25 cellular contexts compared by ENCODE assay signal in genomic region chr6:76644231-76644630, GRCh38.
"Had no signal": no experiment of that assay in that cellular context is flagged by ENCODE, and none has a peak within 500 bp of the region (broad histone marks: within the 10 kb centered on the region; RNA-seq: fewer than 3 reads in every experiment).

No MANE protein-coding gene starts in this region.

- H3K27me3 ChIP-seq: colonic mucosa, esophagus muscularis mucosa, foreskin keratinocyte, gastroesophageal sphincter, heart left ventricle, hepatocyte, ovary, sigmoid colon, suprapubic skin had no signal

- DNase-seq: colonic mucosa; effector CD8-positive, alpha-beta T cell; endodermal cell; heart left ventricle; islet precursor cell; kidney glomerular epithelial cell; left colon; left ventricle myocardium superior; lower lobe of right lung; natural killer cell; occipital lobe; ovary; posterior cingulate gyrus; psoas muscle; right cardiac atrium; sigmoid colon; stimulated activated CD4-positive, alpha-beta T cell treated with anti-CD3 and anti-CD28 coated beads, Interleukin-15, amount 100 ng/mL, for 24 hours; stimulated activated CD4-positive, alpha-beta T cell treated with anti-CD3 and anti-CD28 coated beads, Interleukin-2, amount 100 ng/mL, for 48 hours; stimulated activated naive B cell treated with anti-CD40 and anti-IgM and Interleukin-4, amounts not matched to agents 10 μg/mL and 1 μg/mL and 100 μg/mL, for 72 hours had no signal

- H3K9me3 ChIP-seq: colonic mucosa, gastroesophageal sphincter, heart left ventricle, lower lobe of right lung, ovary, psoas muscle, sigmoid colon, suprapubic skin had no signal

- H2AFZ ChIP-seq: hepatocyte had no signal

- H3K4me2 ChIP-seq: hepatocyte had no signal

- H3K27ac ChIP-seq: colonic mucosa, esophagus muscularis mucosa, foreskin keratinocyte, gastroesophageal sphincter, heart left ventricle, hepatocyte, lower lobe of right lung, ovary, psoas muscle, sigmoid colon, skin epidermis, suprapubic skin had no signal

- H3K36me3 ChIP-seq: colonic mucosa, esophagus muscularis mucosa, gastroesophageal sphincter, heart left ventricle, lower lobe of right lung, ovary, sigmoid colon, suprapubic skin had no signal

- H3K4me1 ChIP-seq: colonic mucosa, esophagus muscularis mucosa, foreskin keratinocyte, gastroesophageal sphincter, heart left ventricle, lower lobe of right lung, psoas muscle, sigmoid colon, suprapubic skin had no signal

- H3K4me3 ChIP-seq: colonic mucosa, esophagus muscularis mucosa, gastroesophageal sphincter, heart left ventricle, hepatocyte, lower lobe of right lung, ovary, psoas muscle, sigmoid colon, skin epidermis, suprapubic skin had no signal

- H3K79me2 ChIP-seq: hepatocyte had no signal
